21 cellular contexts compared by ENCODE assay signal in genomic region chr22:46659059-46659790, GRCh38. TPM values are rescaled to one million over a fixed set of nuclear protein-coding genes. Genes with fewer than 3 reads are reported as not detected.
DNase-seq lines count a peak whose midpoint lies in the region; ATAC-seq, FAIRE-seq and TF ChIP-seq lines count a peak whose summit lies in the region.
"Had no signal": no experiment of that assay in that cellular context is flagged by ENCODE, and none has a peak within 500 bp of the region (broad histone marks: within the 10 kb centered on the region; RNA-seq: fewer than 3 reads in every experiment).

No MANE protein-coding gene starts in this region.

- no peak for ATAC-seq in activated naive CD8-positive, alpha-beta T cell treated with anti-CD3 and anti-CD28 coated beads, Interleukin-2, amount 50 U/mL, for 24 hours

- WGBS in transverse colon (ENCODE audit: low coverage in 1 of 2), 2 donors = 98% methylated on average over 14 of the region's 14 CpGs; no CpG with 5 or more reads in 1 of the 2 donors

- in situ Hi-C loops in transverse colon (cut with MboI; ENCODE audit: low pct_ligation_motif_present in 1 of 4, low pct_unique_long_range_greater_than_20kb in 1 of 4, low sequenced_read_pairs in 3 of 4) = no loop called here

- H3K9me3 ChIP-seq in kidney (ENCODE audit: control insufficient read depth in 1 of 2, low read length in 2 of 2) = no peaks in the 10 kb centered on the region
- H3K9me3 ChIP-seq in transverse colon = no peaks in the 10 kb centered on the region
- H3K9me3 ChIP-seq: MG63 had no signal

- peaks cover 3% of the 10 kb centered on the region for H3K36me3 Mint-ChIP-seq in activated naive CD8-positive, alpha-beta T cell treated with anti-CD3 and anti-CD28 coated beads, Interleukin-2, amount 50 U/mL, for 24 hours (ENCODE audit: low read depth)
- H3K36me3 Mint-ChIP-seq in activated naive CD8-positive, alpha-beta T cell treated with anti-CD3 and anti-CD28 coated beads for 36 hours = no peaks in the 10 kb centered on the region
- peaks cover 7% of the 10 kb centered on the region for H3K36me3 Mint-ChIP-seq in activated T-helper 1 cell treated with anti-CD3 and anti-CD28 coated beads, Interleukin-12 subunit alpha, Interleukin-12 subunit beta, Interleukin-2, Interleukin-4 antibody, amounts not matched to agents 30 ng/mL and 10 ng/mL and 1 ng/mL, durations not matched to agents 14 hours and 24 hours and 36 hours (ENCODE audit: low read depth)
- H3K36me3 Mint-ChIP-seq in HFFc6 (ENCODE audit: low read depth) = no peaks in the 10 kb centered on the region

- DNase-seq in activated naive CD8-positive, alpha-beta T cell treated with anti-CD3 and anti-CD28 coated beads, Interleukin-2, amount 50 U/mL, for 24 hours = no peak
- DNase-seq in activated naive CD8-positive, alpha-beta T cell treated with anti-CD3 and anti-CD28 coated beads for 36 hours = no peak
- no peak for DNase-seq in activated T-helper 1 cell treated with anti-CD3 and anti-CD28 coated beads, Interleukin-12 subunit alpha, Interleukin-12 subunit beta, Interleukin-2, Interleukin-4 antibody, amounts not matched to agents 30 ng/mL and 10 ng/mL and 1 ng/mL, durations not matched to agents 14 hours and 24 hours and 36 hours (ENCODE audit: low spot score)
- peak; percentile 41 for DNase-seq in kidney
- no peak for DNase-seq in transverse colon
- DNase-seq in medulla oblongata (ENCODE audit: extremely low spot score) = no peak
- no peak for DNase-seq in SW480 (ENCODE audit: low spot score)
- DNase-seq in HFFc6 = no peak
- DNase-seq: CD4-positive, CD25-positive, alpha-beta regulatory T cell; DMS79; MG63; NCI-H1417; NCI-H1694 treated with DMSO at 0.1 percent for 48 hours; NCI-H2081 treated with DMSO at 0.1 percent for 48 hours; NCI-H446; NCI-H526 treated with DMSO at 0.1 percent for 48 hours; RPMI8226; SHP77 treated with DMSO at 0.1 percent for 48 hours had no signal

- no peak for FAIRE-seq in kidney (lab: Jason Lieb, UNC)
- FAIRE-seq: A204.1, GM19239 had no signal

- no peak overlapping the region for H3K9ac ChIP-seq in kidney (ENCODE audit: low read length in 2 of 2)

- H3K4me3 ChIP-seq in kidney (ENCODE audit: low read length in 2 of 2) = no peak overlapping the region
- no peak overlapping the region for H3K4me3 ChIP-seq in transverse colon
- H3K4me3 ChIP-seq: MG63 had no signal

- TF ChIP-seq CTCF in kidney (IDR thresholded peaks at IDR 0.05; ENCODE audit: borderline replicate concordance, extremely low read depth, insufficient read depth) = no peak
- no peak for TF ChIP-seq CTCF in transverse colon (IDR thresholded peaks at IDR 0.05)
- no peak for TF ChIP-seq CTCF in HFFc6 (IDR thresholded peaks at IDR 0.05)

- H3K4me3 Mint-ChIP-seq in activated naive CD8-positive, alpha-beta T cell treated with anti-CD3 and anti-CD28 coated beads, Interleukin-2, amount 50 U/mL, for 24 hours = no peak overlapping the region
- H3K4me3 Mint-ChIP-seq in activated naive CD8-positive, alpha-beta T cell treated with anti-CD3 and anti-CD28 coated beads for 36 hours = no peak overlapping the region
- no peak overlapping the region for H3K4me3 Mint-ChIP-seq in activated T-helper 1 cell treated with anti-CD3 and anti-CD28 coated beads, Interleukin-12 subunit alpha, Interleukin-12 subunit beta, Interleukin-2, Interleukin-4 antibody, amounts not matched to agents 30 ng/mL and 10 ng/mL and 1 ng/mL, durations not matched to agents 14 hours and 24 hours and 36 hours
- no peak overlapping the region for H3K4me3 Mint-ChIP-seq in HFFc6
- H3K4me3 Mint-ChIP-seq: B cell had no signal

- H3K27me3 Mint-ChIP-seq in activated naive CD8-positive, alpha-beta T cell treated with anti-CD3 and anti-CD28 coated beads, Interleukin-2, amount 50 U/mL, for 24 hours = no peaks in the 10 kb centered on the region
- H3K27me3 Mint-ChIP-seq in activated naive CD8-positive, alpha-beta T cell treated with anti-CD3 and anti-CD28 coated beads for 36 hours = no peaks in the 10 kb centered on the region
- no peaks in the 10 kb centered on the region for H3K27me3 Mint-ChIP-seq in activated T-helper 1 cell treated with anti-CD3 and anti-CD28 coated beads, Interleukin-12 subunit alpha, Interleukin-12 subunit beta, Interleukin-2, Interleukin-4 antibody, amounts not matched to agents 30 ng/mL and 10 ng/mL and 1 ng/mL, durations not matched to agents 14 hours and 24 hours and 36 hours (ENCODE audit: insufficient read depth)
- peaks cover 1% of the 10 kb centered on the region; the same call in 1 of the 2 replicates for H3K27me3 Mint-ChIP-seq in HFFc6 (ENCODE audit: insufficient read depth)
- H3K27me3 Mint-ChIP-seq: B cell; CD4-positive, CD25-positive, alpha-beta regulatory T cell had no signal

- H3K9me3 Mint-ChIP-seq in activated naive CD8-positive, alpha-beta T cell treated with anti-CD3 and anti-CD28 coated beads, Interleukin-2, amount 50 U/mL, for 24 hours = no peaks in the 10 kb centered on the region
- no peaks in the 10 kb centered on the region for H3K9me3 Mint-ChIP-seq in activated naive CD8-positive, alpha-beta T cell treated with anti-CD3 and anti-CD28 coated beads for 36 hours
- no peaks in the 10 kb centered on the region for H3K9me3 Mint-ChIP-seq in activated T-helper 1 cell treated with anti-CD3 and anti-CD28 coated beads, Interleukin-12 subunit alpha, Interleukin-12 subunit beta, Interleukin-2, Interleukin-4 antibody, amounts not matched to agents 30 ng/mL and 10 ng/mL and 1 ng/mL, durations not matched to agents 14 hours and 24 hours and 36 hours
- H3K9me3 Mint-ChIP-seq in HFFc6 = no peaks in the 10 kb centered on the region
- H3K9me3 Mint-ChIP-seq: CD4-positive, CD25-positive, alpha-beta regulatory T cell had no signal

- H3K27ac ChIP-seq in kidney (ENCODE audit: low read depth in 2 of 2, low read length in 2 of 2) (no peak overlapping the region), transverse colon (peak overlapping the region in 3 of 4 donors; percentile 70 to 77 (median 76))

- peak overlapping the region; percentile 18 for H3K27ac Mint-ChIP-seq in activated naive CD8-positive, alpha-beta T cell treated with anti-CD3 and anti-CD28 coated beads, Interleukin-2, amount 50 U/mL, for 24 hours
- H3K27ac Mint-ChIP-seq in activated naive CD8-positive, alpha-beta T cell treated with anti-CD3 and anti-CD28 coated beads for 36 hours = no peak overlapping the region
- peak overlapping the region; percentile 31 for H3K27ac Mint-ChIP-seq in activated T-helper 1 cell treated with anti-CD3 and anti-CD28 coated beads, Interleukin-12 subunit alpha, Interleukin-12 subunit beta, Interleukin-2, Interleukin-4 antibody, amounts not matched to agents 30 ng/mL and 10 ng/mL and 1 ng/mL, durations not matched to agents 14 hours and 24 hours and 36 hours
- H3K27ac Mint-ChIP-seq in HFFc6 = no peak overlapping the region
- H3K27ac Mint-ChIP-seq: B cell had no signal

- H3K27me3 ChIP-seq in transverse colon = no peaks in the 10 kb centered on the region
- H3K27me3 ChIP-seq: MG63 had no signal

- TF ChIP-seq EP300 in transverse colon (IDR thresholded peaks at IDR 0.05; ENCODE audit: low read depth) = no peak

- intact Hi-C loops in activated T-helper 1 cell treated with anti-CD3 and anti-CD28 coated beads, Interleukin-12 subunit alpha, Interleukin-12 subunit beta, Interleukin-2, Interleukin-4 antibody, amounts not matched to agents 30 ng/mL and 10 ng/mL and 1 ng/mL, durations not matched to agents 14 hours and 24 hours and 36 hours (cut with micrococcal nuclease) = no loop called here
- intact Hi-C loops in kidney (cut with DNase I) = no loop called here
- intact Hi-C loops in transverse colon (cut with DNase I; ENCODE audit: low total_unique reads) = no loop called here

- no peak for TF ChIP-seq POLR2A in transverse colon (IDR thresholded peaks at IDR 0.05)

- H3K4me1 ChIP-seq in kidney (ENCODE audit: control insufficient read depth in 1 of 2, insufficient read depth in 1 of 2, low read depth in 1 of 2, low read length in 2 of 2) = peaks cover 10 to 11% of the 10 kb centered on the region in 2 donors
- H3K4me1 ChIP-seq in transverse colon = peaks cover 14 to 20% (median 19%) of the 10 kb centered on the region in 4 donors

- H3K36me3 ChIP-seq in kidney (ENCODE audit: control insufficient read depth in 1 of 2, insufficient read depth in 2 of 2, low read length in 2 of 2) (peaks cover 0 to under 1% of the 10 kb centered on the region in 2 donors), transverse colon (peaks cover 0 to 4% (median 0%) of the 10 kb centered on the region in 4 donors)
- H3K36me3 ChIP-seq: MG63 had no signal

- peaks cover 27% of the 10 kb centered on the region for H3K4me1 Mint-ChIP-seq in activated naive CD8-positive, alpha-beta T cell treated with anti-CD3 and anti-CD28 coated beads, Interleukin-2, amount 50 U/mL, for 24 hours
- H3K4me1 Mint-ChIP-seq in activated naive CD8-positive, alpha-beta T cell treated with anti-CD3 and anti-CD28 coated beads for 36 hours = peaks cover 23% of the 10 kb centered on the region
- H3K4me1 Mint-ChIP-seq in activated T-helper 1 cell treated with anti-CD3 and anti-CD28 coated beads, Interleukin-12 subunit alpha, Interleukin-12 subunit beta, Interleukin-2, Interleukin-4 antibody, amounts not matched to agents 30 ng/mL and 10 ng/mL and 1 ng/mL, durations not matched to agents 14 hours and 24 hours and 36 hours (ENCODE audit: low read depth) = peaks cover 26% of the 10 kb centered on the region
- no peaks in the 10 kb centered on the region for H3K4me1 Mint-ChIP-seq in HFFc6 (ENCODE audit: low read depth)

RNA-seq across cellular contexts. Expression of gene GRAMD4, which starts 39.0 kb away (rescaled TPM):
- 10 to 100 TPM; 20.7 to 20.9 TPM for total RNA-seq in activated naive CD8-positive, alpha-beta T cell treated with anti-CD3 and anti-CD28 coated beads for 36 hours
- 87.1 and 90.6 TPM in 2 replicates for total RNA-seq in activated T-helper 1 cell treated with anti-CD3 and anti-CD28 coated beads, Interleukin-12 subunit alpha, Interleukin-12 subunit beta, Interleukin-2, Interleukin-4 antibody, amounts not matched to agents 30 ng/mL and 10 ng/mL and 1 ng/mL, durations not matched to agents 14 hours and 24 hours and 36 hours
- 58.2 TPM for total RNA-seq in kidney
- 12.1 TPM for polyA plus RNA-seq in kidney (ENCODE audit: insufficient read depth, low read depth, low replicate concordance)
- 100 to 1,000 TPM; 146 to 981 (median 258) TPM for total RNA-seq in transverse colon
- 10 to 100 TPM in 3 of 6 experiments, 1 to 10 TPM in 3; 6.8 to 16.3 (median 9.5) TPM for total RNA-seq in HFFc6 (2021; fragmentation: NEBNext Ultra II Directional; extraction: Animal tissue kit (Norgen Biotek cat#: 25700))

Comparison
In these comparisons a context has a peak if more than half of its experiments do, and no peak if none do; other contexts are left out.
1. H3K27ac Mint-ChIP-seq: peak in activated naive CD8-positive, alpha-beta T cell treated with anti-CD3 and anti-CD28 coated beads, Interleukin-2, amount 50 U/mL, for 24 hours (single experiment) and activated T-helper 1 cell treated with anti-CD3 and anti-CD28 coated beads, Interleukin-12 subunit alpha, Interleukin-12 subunit beta, Interleukin-2, Interleukin-4 antibody, amounts not matched to agents 30 ng/mL and 10 ng/mL and 1 ng/mL, durations not matched to agents 14 hours and 24 hours and 36 hours (single experiment); none in activated naive CD8-positive, alpha-beta T cell treated with anti-CD3 and anti-CD28 coated beads for 36 hours (single experiment) and HFFc6 (single experiment).
2. H3K27ac ChIP-seq: peak in transverse colon (3 of 4); none in kidney (0 of 2).